In genomic region chr12:31574803-31575573, GRCh38 we compare ENCODE assay signal across 1 cellular context.
TF ChIP-seq lines count a peak whose summit lies in the region.

No MANE protein-coding gene starts in this region.

TF ChIP-seq in H1, 55 proteins besides CTCF, POLR2A, EP300 and RAD21 (continued from another document):
- TF ChIP-seq CHD7 (IDR thresholded peaks at IDR 0.05; ENCODE audit: insufficient replicate concordance, low read length) (no peak), POLR2AphosphoS5 (IDR thresholded peaks at IDR 0.05; ENCODE audit: low read depth, low read length) (no peak), HDAC2 (IDR thresholded peaks at IDR 0.05; ENCODE audit: borderline replicate concordance in 1 of 2, low read depth in 2 of 2, low read length in 2 of 2) (no peak)
TF ChIP-seq in H1: peak in this region for 1.
